27 cellular contexts compared by ENCODE assay signal in genomic region chr7:130013241-130013640, GRCh38.
"Had no signal": no experiment of that assay in that cellular context is flagged by ENCODE, and none has a peak within 500 bp of the region (broad histone marks: within the 10 kb centered on the region; RNA-seq: fewer than 3 reads in every experiment).

No MANE protein-coding gene starts in this region.

- H3K4me3 ChIP-seq: heart left ventricle, left lung, lower lobe of right lung, neural progenitor cell, ovary, prostate gland, spleen, tibial nerve, uterus had no signal

- H3K9me3 ChIP-seq: heart left ventricle, left lung, lower lobe of right lung, ovary, prostate gland, spleen, tibial nerve, uterus had no signal

- ATAC-seq: heart left ventricle; left colon; left lung; lower lobe of right lung; naive thymus-derived CD8-positive, alpha-beta T cell; right cardiac atrium; sciatic nerve; stimulated activated effector memory CD8-positive, alpha-beta T cell treated with anti-CD3 and anti-CD28 coated beads, Interleukin-12 subunit alpha, Interleukin-12 subunit beta, amount 100 ng/mL, for 72 hours; stimulated activated naive CD8-positive, alpha-beta T cell treated with anti-CD3 and anti-CD28 coated beads, Interleukin-15, amount 100 ng/mL, for 72 hours had no signal

- H3K9ac ChIP-seq: neural progenitor cell had no signal

- H3K4me1 Mint-ChIP-seq: immature natural killer cell had no signal

- H3K4me2 ChIP-seq: neural progenitor cell had no signal

- H3K27me3 ChIP-seq: heart left ventricle, left lung, neural progenitor cell, ovary, spleen, tibial nerve, uterus had no signal

- H3K27ac Mint-ChIP-seq: immature natural killer cell; nephron progenitor cell; neural progenitor cell; stimulated activated effector memory CD8-positive, alpha-beta T cell treated with anti-CD3 and anti-CD28 coated beads, Interleukin-12 subunit alpha, Interleukin-12 subunit beta, amount 100 ng/mL, for 72 hours; stimulated activated naive CD8-positive, alpha-beta T cell treated with anti-CD3 and anti-CD28 coated beads, Interleukin-15, amount 100 ng/mL, for 72 hours; type B pancreatic cell had no signal

- DNase-seq: heart left ventricle; hypothalamus; immature natural killer cell; kidney; left colon; left lung; lower lobe of right lung; mammary epithelial cell; mesenchymal stem cell; naive thymus-derived CD8-positive, alpha-beta T cell; nephron progenitor cell; ovary; retina; right cardiac atrium; small intestine; stimulated activated CD4-positive, alpha-beta T cell treated with anti-CD3 and anti-CD28 coated beads, Interleukin-4, amount 100 ng/mL, for 24 hours; stimulated activated naive CD4-positive, alpha-beta T cell treated with Interleukin-2 at 50 U/mL for 16 hours; stimulated activated naive CD8-positive, alpha-beta T cell treated with anti-CD3 and anti-CD28 coated beads, Interleukin-15, amount 100 ng/mL, for 72 hours; substantia nigra; uterus had no signal

- H3K4me3 Mint-ChIP-seq: immature natural killer cell; naive thymus-derived CD8-positive, alpha-beta T cell; nephron progenitor cell; neural progenitor cell; stimulated activated effector memory CD8-positive, alpha-beta T cell treated with anti-CD3 and anti-CD28 coated beads, Interleukin-12 subunit alpha, Interleukin-12 subunit beta, amount 100 ng/mL, for 72 hours; stimulated activated naive CD8-positive, alpha-beta T cell treated with anti-CD3 and anti-CD28 coated beads, Interleukin-15, amount 100 ng/mL, for 72 hours; type B pancreatic cell had no signal

- H3K36me3 ChIP-seq: ovary, prostate gland, uterus had no signal

- H3K27ac ChIP-seq: heart left ventricle, left lung, lower lobe of right lung, neural progenitor cell, ovary, prostate gland, spleen, tibial nerve, uterus had no signal

- H3K9me3 Mint-ChIP-seq: immature natural killer cell; naive thymus-derived CD8-positive, alpha-beta T cell; nephron progenitor cell; neural progenitor cell; stimulated activated effector memory CD8-positive, alpha-beta T cell treated with anti-CD3 and anti-CD28 coated beads, Interleukin-12 subunit alpha, Interleukin-12 subunit beta, amount 100 ng/mL, for 72 hours; stimulated activated naive CD8-positive, alpha-beta T cell treated with anti-CD3 and anti-CD28 coated beads, Interleukin-15, amount 100 ng/mL, for 72 hours; type B pancreatic cell had no signal

- H3K27me3 Mint-ChIP-seq: naive thymus-derived CD8-positive, alpha-beta T cell; stimulated activated naive CD8-positive, alpha-beta T cell treated with anti-CD3 and anti-CD28 coated beads, Interleukin-15, amount 100 ng/mL, for 72 hours; type B pancreatic cell had no signal

- H2AFZ ChIP-seq: neural progenitor cell had no signal

- H3K4me1 ChIP-seq: prostate gland, uterus had no signal
